17 cellular contexts compared by ENCODE assay signal in genomic region chr1:39321979-39322378, GRCh38.
DNase-seq lines count a peak whose midpoint lies in the region; ATAC-seq and TF ChIP-seq lines count a peak whose summit lies in the region.
"Had no signal": no experiment of that assay in that cellular context is flagged by ENCODE, and none has a peak within 500 bp of the region (broad histone marks: within the 10 kb centered on the region; RNA-seq: fewer than 3 reads in every experiment).

No MANE protein-coding gene starts in this region.

- TF ChIP-seq CTCF in chondrocyte (IDR thresholded peaks at IDR 0.05) (no peak), endothelial cell (IDR thresholded peaks at IDR 0.05; ENCODE audit: unreplicated experiment) (no peak)

- ATAC-seq in stimulated activated naive CD8-positive, alpha-beta T cell treated with anti-CD3 and anti-CD28 coated beads, Interleukin-15, Interleukin-2, amounts not matched to agents 100 U/mL and 50 U/mL, for 24 hours: no peak
- ATAC-seq in HG02885 (IDR thresholded peaks at IDR 0.05; ENCODE audit: poor library complexity, unreplicated experiment): peak; percentile 40
- ATAC-seq: esophagus mucosa had no signal

- H3K4me1 Mint-ChIP-seq in stimulated activated naive CD8-positive, alpha-beta T cell treated with anti-CD3 and anti-CD28 coated beads, Interleukin-15, Interleukin-2, amounts not matched to agents 100 ng/mL and 50 ng/mL, for 24 hours (ENCODE audit: low read depth): peaks cover 12% of the 10 kb centered on the region
- H3K4me1 Mint-ChIP-seq in chondrocyte (ENCODE audit: low read depth): no peaks in the 10 kb centered on the region
- H3K4me1 Mint-ChIP-seq in endothelial cell (ENCODE audit: unreplicated experiment): peaks cover 18% of the 10 kb centered on the region
- H3K4me1 Mint-ChIP-seq: neural crest cell had no signal

- peak overlapping the region; percentile 46 for H3K27ac Mint-ChIP-seq in stimulated activated naive CD8-positive, alpha-beta T cell treated with anti-CD3 and anti-CD28 coated beads, Interleukin-15, Interleukin-2, amounts not matched to agents 100 ng/mL and 50 ng/mL, for 24 hours
- peak overlapping the region; percentile 20 for H3K27ac Mint-ChIP-seq in chondrocyte (ENCODE audit: unreplicated experiment)
- H3K27ac Mint-ChIP-seq in endothelial cell (ENCODE audit: unreplicated experiment): no peak overlapping the region
- H3K27ac Mint-ChIP-seq: activated naive CD4-positive, alpha-beta T cell treated with anti-CD3 and anti-CD28 coated beads, Interleukin-2, amount 50 U/mL, for 24 hours had no signal

- DNase-seq in stimulated activated naive CD8-positive, alpha-beta T cell treated with anti-CD3 and anti-CD28 coated beads, Interleukin-15, Interleukin-2, amounts not matched to agents 100 U/mL and 50 U/mL, for 24 hours: no peak
- DNase-seq in chondrocyte (ENCODE audit: low spot score) (no peak), NCI-H2081 (lab: John Stamatoyannopoulos, UW) (no peak), endothelial cell (ENCODE audit: low spot score) (no peak), epidermal melanocyte (ENCODE audit: insufficient read length, low spot score) (no peak), pons (ENCODE audit: low spot score) (no peak)
- DNase-seq: brain microvascular endothelial cell; GF-D8; NCI-H1417; NCI-H345; NK-92 treated with Interleukin-12 subunit alpha and Interleukin-12 subunit beta, amount 100 ng/mL, for 24 hours; SW 1271 had no signal

- H3K9me3 Mint-ChIP-seq in stimulated activated naive CD8-positive, alpha-beta T cell treated with anti-CD3 and anti-CD28 coated beads, Interleukin-15, Interleukin-2, amounts not matched to agents 100 ng/mL and 50 ng/mL, for 24 hours: no peaks in the 10 kb centered on the region
- H3K9me3 Mint-ChIP-seq in chondrocyte (ENCODE audit: low read depth) (no peaks in the 10 kb centered on the region), endothelial cell (ENCODE audit: unreplicated experiment) (no peaks in the 10 kb centered on the region)
- H3K9me3 Mint-ChIP-seq: activated naive CD4-positive, alpha-beta T cell treated with anti-CD3 and anti-CD28 coated beads, Interleukin-2, amount 50 U/mL, for 24 hours; neural crest cell had no signal

- H3K4me3 Mint-ChIP-seq in stimulated activated naive CD8-positive, alpha-beta T cell treated with anti-CD3 and anti-CD28 coated beads, Interleukin-15, Interleukin-2, amounts not matched to agents 100 ng/mL and 50 ng/mL, for 24 hours: no peak overlapping the region
- H3K4me3 Mint-ChIP-seq in chondrocyte (ENCODE audit: unreplicated experiment) (no peak overlapping the region), endothelial cell (ENCODE audit: unreplicated experiment) (no peak overlapping the region)
- H3K4me3 Mint-ChIP-seq: activated naive CD4-positive, alpha-beta T cell treated with anti-CD3 and anti-CD28 coated beads, Interleukin-2, amount 50 U/mL, for 24 hours; neural crest cell had no signal

- peaks cover 63% of the 10 kb centered on the region for H3K36me3 Mint-ChIP-seq in stimulated activated naive CD8-positive, alpha-beta T cell treated with anti-CD3 and anti-CD28 coated beads, Interleukin-15, Interleukin-2, amounts not matched to agents 100 ng/mL and 50 ng/mL, for 24 hours (ENCODE audit: low read depth)
- H3K36me3 Mint-ChIP-seq in chondrocyte (ENCODE audit: low read depth) (peaks cover 42% of the 10 kb centered on the region), endothelial cell (ENCODE audit: low read depth, unreplicated experiment) (peaks cover 44% of the 10 kb centered on the region)

- no peaks in the 10 kb centered on the region for H3K27me3 Mint-ChIP-seq in stimulated activated naive CD8-positive, alpha-beta T cell treated with anti-CD3 and anti-CD28 coated beads, Interleukin-15, Interleukin-2, amounts not matched to agents 100 ng/mL and 50 ng/mL, for 24 hours
- H3K27me3 Mint-ChIP-seq in chondrocyte (ENCODE audit: low read depth) (no peaks in the 10 kb centered on the region), endothelial cell (ENCODE audit: unreplicated experiment) (no peaks in the 10 kb centered on the region)
- H3K27me3 Mint-ChIP-seq: activated naive CD4-positive, alpha-beta T cell treated with anti-CD3 and anti-CD28 coated beads, Interleukin-2, amount 50 U/mL, for 24 hours had no signal
